ENCODE assay signal across 1 cellular context in the genomic region with DNA sequence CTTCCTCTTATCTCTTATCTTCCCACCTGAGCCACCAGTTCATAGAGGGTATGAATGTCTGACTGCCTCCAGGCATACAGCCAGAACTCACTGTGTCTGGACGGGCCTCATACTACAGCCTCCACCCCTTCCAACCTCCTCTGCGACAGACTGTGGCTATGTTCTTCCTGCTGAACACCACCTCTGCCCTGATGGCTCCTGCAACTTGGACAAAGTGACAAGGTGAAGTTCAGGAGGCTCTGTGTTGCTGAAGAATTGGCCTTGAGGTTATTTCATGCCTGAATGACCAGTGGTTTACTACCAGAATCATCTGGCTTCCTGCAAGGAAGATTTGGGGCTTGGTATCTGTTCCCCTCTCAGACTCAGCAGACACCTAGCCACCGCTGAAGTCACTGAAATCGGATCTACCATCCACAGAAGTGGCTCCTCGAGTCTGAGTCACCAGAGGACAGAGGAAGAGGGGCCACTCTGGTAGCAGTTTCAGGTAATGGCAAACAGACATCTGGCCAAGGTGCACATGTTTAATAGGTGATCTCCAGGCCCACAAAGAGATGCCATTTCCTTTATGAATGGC.
TF ChIP-seq lines count a peak whose summit lies in the region.

No MANE protein-coding gene starts in this region.

TF ChIP-seq in HepG2, 621 proteins besides CTCF, POLR2A, EP300 and RAD21:
- TF ChIP-seq, protein P1, sequence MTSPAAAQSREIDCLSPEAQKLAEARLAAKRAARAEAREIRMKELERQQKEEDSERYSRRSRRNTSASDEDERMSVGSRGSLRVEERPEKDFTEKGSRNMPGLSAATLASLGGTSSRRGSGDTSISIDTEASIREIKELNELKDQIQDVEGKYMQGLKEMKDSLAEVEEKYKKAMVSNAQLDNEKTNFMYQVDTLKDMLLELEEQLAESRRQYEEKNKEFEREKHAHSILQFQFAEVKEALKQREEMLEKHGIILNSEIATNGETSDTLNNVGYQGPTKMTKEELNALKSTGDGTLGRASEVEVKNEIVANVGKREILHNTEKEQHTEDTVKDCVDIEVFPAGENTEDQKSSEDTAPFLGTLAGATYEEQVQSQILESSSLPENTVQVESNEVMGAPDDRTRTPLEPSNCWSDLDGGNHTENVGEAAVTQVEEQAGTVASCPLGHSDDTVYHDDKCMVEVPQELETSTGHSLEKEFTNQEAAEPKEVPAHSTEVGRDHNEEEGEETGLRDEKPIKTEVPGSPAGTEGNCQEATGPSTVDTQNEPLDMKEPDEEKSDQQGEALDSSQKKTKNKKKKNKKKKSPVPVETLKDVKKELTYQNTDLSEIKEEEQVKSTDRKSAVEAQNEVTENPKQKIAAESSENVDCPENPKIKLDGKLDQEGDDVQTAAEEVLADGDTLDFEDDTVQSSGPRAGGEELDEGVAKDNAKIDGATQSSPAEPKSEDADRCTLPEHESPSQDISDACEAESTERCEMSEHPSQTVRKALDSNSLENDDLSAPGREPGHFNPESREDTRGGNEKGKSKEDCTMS (CRISPR knock-in tag; conservative IDR thresholded peaks at IDR 0.05), result no peak
- peak; percentile 64 for TF ChIP-seq FOSL2 (CRISPR knock-in tag; IDR thresholded peaks at IDR 0.05)
- no peak for TF ChIP-seq ZNF382 (CRISPR knock-in tag; IDR thresholded peaks at IDR 0.05; ENCODE audit: borderline replicate concordance)
- 0 out of 2 replicates have a peak, but pooled peaks have one; percentile 33 for TF ChIP-seq PAXIP1 (CRISPR knock-in tag; conservative IDR thresholded peaks at IDR 0.05)
- 0 out of 2 replicates have a peak, but pooled peaks have one; percentile 28 for TF ChIP-seq ZFX (CRISPR knock-in tag; IDR thresholded peaks at IDR 0.05; ENCODE audit: low read depth)
